ENCODE assay signal across 8 cellular contexts in the genomic region with DNA sequence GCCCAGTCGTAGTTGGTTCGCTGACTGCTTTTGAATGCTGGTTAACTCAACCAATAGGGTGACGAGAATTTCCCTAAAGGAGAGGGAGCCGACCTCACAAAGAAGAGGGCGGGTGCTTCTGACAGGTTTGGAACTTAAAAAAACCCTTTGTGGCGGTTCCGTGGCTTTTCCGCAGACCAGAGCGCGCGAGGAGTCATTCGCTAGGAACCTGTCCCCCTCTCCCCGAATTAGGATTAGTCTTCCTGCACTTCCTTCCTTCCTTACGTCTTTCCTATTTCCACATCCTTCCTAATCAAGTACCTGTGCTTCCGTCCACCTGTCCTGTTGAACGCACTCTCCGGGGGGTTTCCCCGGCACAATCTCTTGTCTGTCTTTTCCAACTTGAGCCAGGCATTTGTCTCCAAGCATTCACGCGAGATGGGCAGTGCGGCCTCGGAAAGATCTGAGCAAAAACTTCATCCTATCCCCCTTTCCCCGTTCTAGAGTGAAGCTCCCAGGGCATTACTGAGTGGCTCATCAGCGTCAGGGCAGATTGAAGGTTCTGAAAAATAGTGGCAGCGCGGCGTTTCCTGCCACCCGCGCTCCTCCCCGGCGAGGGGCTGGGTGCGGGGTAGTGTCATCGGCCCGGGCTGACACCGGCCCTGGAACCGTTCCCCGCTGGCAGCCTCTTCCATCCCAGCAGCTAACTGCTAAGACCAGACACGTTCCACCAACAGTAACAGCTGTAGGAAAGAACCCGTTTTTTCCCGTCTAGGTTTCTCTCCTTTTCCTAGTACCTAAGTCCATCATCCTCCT.
A peak's percentile ranks its signal among the peaks of the same experiment; 100 is the strongest.
DNase-seq lines count a peak whose midpoint lies in the region; FAIRE-seq and TF ChIP-seq lines count a peak whose summit lies in the region.

No MANE protein-coding gene starts in this region.

- TF ChIP-seq POLR2A in H54 (IDR thresholded peaks at IDR 0.05; ENCODE audit: low read depth, low read length) (peak; percentile 60; the same call in 1 of the 2 replicates), Raji (IDR thresholded peaks at IDR 0.05; ENCODE audit: insufficient read depth, low read depth, low read length) (peak; percentile 96)

- DNase-seq in ELF-1 (ENCODE audit: low read depth, low spot score) (peak; percentile 91), H54 (ENCODE audit: insufficient read length, low spot score) (peak; percentile 86), LoVo (ENCODE audit: low spot score) (peak; percentile 92), fibroblast of the conjunctiva (ENCODE audit: low read depth) (peak; percentile 96), nephron progenitor cell (peak; percentile 65)
- DNase-seq in activated effector memory CD4-positive, alpha-beta T cell treated with anti-CD3 and anti-CD28 coated beads, Interleukin-2, amount 50 U/mL, for 16 hours: peak; percentile 91

- H3K27me3 Mint-ChIP-seq in nephron progenitor cell (ENCODE audit: low read depth, poor library complexity): peaks cover 3% of the 10 kb centered on the region
- H3K27me3 Mint-ChIP-seq in stimulated activated naive CD8-positive, alpha-beta T cell treated with anti-CD3 and anti-CD28 coated beads, Interleukin-15, Interleukin-2, amounts not matched to agents 100 ng/mL and 50 ng/mL, for 24 hours: no peaks in the 10 kb centered on the region

- FAIRE-seq in H54 (lab: Jason Lieb, UNC): no peak

- TF ChIP-seq CTCF in nephron progenitor cell (IDR thresholded peaks at IDR 0.05): no peak

- peak overlapping the region; percentile 97 for H3K4me3 Mint-ChIP-seq in nephron progenitor cell
- H3K4me3 Mint-ChIP-seq in stimulated activated naive CD8-positive, alpha-beta T cell treated with anti-CD3 and anti-CD28 coated beads, Interleukin-15, Interleukin-2, amounts not matched to agents 100 ng/mL and 50 ng/mL, for 24 hours: peak overlapping the region; percentile 90

- peaks cover 41% of the 10 kb centered on the region for H3K4me1 Mint-ChIP-seq in nephron progenitor cell
- peaks cover 42% of the 10 kb centered on the region for H3K4me1 Mint-ChIP-seq in stimulated activated naive CD8-positive, alpha-beta T cell treated with anti-CD3 and anti-CD28 coated beads, Interleukin-15, Interleukin-2, amounts not matched to agents 100 ng/mL and 50 ng/mL, for 24 hours (ENCODE audit: low read depth)

- H3K9me3 Mint-ChIP-seq in nephron progenitor cell: no peaks in the 10 kb centered on the region
- H3K9me3 Mint-ChIP-seq in stimulated activated naive CD8-positive, alpha-beta T cell treated with anti-CD3 and anti-CD28 coated beads, Interleukin-15, Interleukin-2, amounts not matched to agents 100 ng/mL and 50 ng/mL, for 24 hours: no peaks in the 10 kb centered on the region

- peak overlapping the region; percentile 97 for H3K27ac Mint-ChIP-seq in nephron progenitor cell
- peak overlapping the region; percentile 93 for H3K27ac Mint-ChIP-seq in stimulated activated naive CD8-positive, alpha-beta T cell treated with anti-CD3 and anti-CD28 coated beads, Interleukin-15, Interleukin-2, amounts not matched to agents 100 ng/mL and 50 ng/mL, for 24 hours

- no peaks in the 10 kb centered on the region for H3K36me3 Mint-ChIP-seq in nephron progenitor cell (ENCODE audit: low read depth)
- H3K36me3 Mint-ChIP-seq in stimulated activated naive CD8-positive, alpha-beta T cell treated with anti-CD3 and anti-CD28 coated beads, Interleukin-15, Interleukin-2, amounts not matched to agents 100 ng/mL and 50 ng/mL, for 24 hours (ENCODE audit: low read depth): peaks cover 7% of the 10 kb centered on the region

Comparison
In these comparisons a context has a peak if more than half of its experiments do, and no peak if none do; other contexts are left out.
1. Peak in every context shown above with its lines: DNase-seq.